Comparison of ENCODE assay signal across 25 cellular contexts in the genomic region with DNA sequence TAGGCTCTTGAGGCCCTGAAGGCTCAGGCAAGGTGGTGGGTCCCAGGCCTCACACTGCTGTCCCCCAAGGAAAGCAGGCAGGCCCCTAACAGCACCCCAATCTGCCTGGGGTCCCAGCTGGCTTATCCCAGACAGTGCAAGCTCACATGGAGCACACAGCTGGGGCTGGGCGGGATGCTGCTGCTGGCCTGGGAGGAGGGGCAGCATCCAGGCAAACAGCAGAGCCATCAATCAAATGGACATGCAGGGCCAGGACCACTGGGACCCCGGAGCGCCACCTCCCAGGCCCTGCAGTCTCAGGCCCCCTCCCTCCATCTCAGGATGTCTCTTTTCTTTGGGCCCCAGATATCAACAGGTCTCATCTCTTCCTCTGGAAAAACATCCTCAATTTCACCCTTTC.
"Had no signal": no experiment of that assay in that cellular context is flagged by ENCODE, and none has a peak within 500 bp of the region (broad histone marks: within the 10 kb centered on the region; RNA-seq: fewer than 3 reads in every experiment).

No MANE protein-coding gene starts in this region.

- H3K4me1 Mint-ChIP-seq: mesothelial cell of epicardium; naive B cell; neural crest cell; stimulated activated effector memory CD8-positive, alpha-beta T cell treated with anti-CD3 and anti-CD28 coated beads, Interleukin-12 subunit alpha, Interleukin-12 subunit beta, amount 100 ng/mL, for 72 hours had no signal

- ATAC-seq: left cardiac atrium; left lung; mucosa of descending colon; natural killer cell treated with Interleukin-12 subunit alpha and Interleukin-12 subunit beta and Interleukin-15 and Interleukin-18, amount 100 ng/mL, for 72 hours; stimulated activated effector memory CD8-positive, alpha-beta T cell treated with anti-CD3 and anti-CD28 coated beads, Interleukin-12 subunit alpha, Interleukin-12 subunit beta, amount 100 ng/mL, for 72 hours had no signal

- H3K4me2 ChIP-seq: smooth muscle cell had no signal

- H3K4me3 ChIP-seq: coronary artery, esophagus squamous epithelium, left lung, mucosa of descending colon, ovary, right lobe of liver, smooth muscle cell, stomach, thyroid gland had no signal

- H3K27me3 ChIP-seq: ovary, right lobe of liver, thyroid gland had no signal

- H3K4me1 ChIP-seq: esophagus squamous epithelium, left lung, right lobe of liver, stomach, thyroid gland had no signal

- H3K9me3 Mint-ChIP-seq: stimulated activated effector memory CD8-positive, alpha-beta T cell treated with anti-CD3 and anti-CD28 coated beads, Interleukin-12 subunit alpha, Interleukin-12 subunit beta, amount 100 ng/mL, for 72 hours had no signal

- H3K9me3 ChIP-seq: esophagus squamous epithelium, mucosa of descending colon, ovary, right lobe of liver, thyroid gland had no signal

- H3K27ac ChIP-seq: coronary artery, esophagus squamous epithelium, left lung, ovary, right lobe of liver, stomach, thyroid gland had no signal

- H3K36me3 ChIP-seq: esophagus squamous epithelium, left lung, ovary, right lobe of liver, stomach, thyroid gland had no signal

- DNase-seq: dermis blood vessel endothelial cell; effector memory CD4-positive, alpha-beta T cell; erythroblast; esophagus squamous epithelium; foreskin melanocyte; left cardiac atrium; left lung; mesenchymal stem cell; mucosa of descending colon; naive B cell; nucleus accumbens; ovary; right lobe of liver; stimulated activated CD4-positive, alpha-beta T cell treated with anti-CD3 and anti-CD28 coated beads, Interleukin-2, amount 100 ng/mL, for 24 hours; stimulated activated CD4-positive, alpha-beta T cell treated with anti-CD3 and anti-CD28 coated beads, Interleukin-4, amount 100 ng/mL, for 24 hours; stimulated activated naive CD4-positive, alpha-beta T cell treated with Interleukin-2 at 50 U/mL for 16 hours; stomach; thyroid gland; trophoblast cell had no signal

- H3K36me3 Mint-ChIP-seq: mesothelial cell of epicardium; natural killer cell treated with Interleukin-12 subunit alpha and Interleukin-12 subunit beta and Interleukin-15 and Interleukin-18, amount 100 ng/mL, for 72 hours; stimulated activated effector memory CD8-positive, alpha-beta T cell treated with anti-CD3 and anti-CD28 coated beads, Interleukin-12 subunit alpha, Interleukin-12 subunit beta, amount 100 ng/mL, for 72 hours had no signal

- H3K4me3 Mint-ChIP-seq: mesothelial cell of epicardium; naive B cell; natural killer cell treated with Interleukin-12 subunit alpha and Interleukin-12 subunit beta and Interleukin-15 and Interleukin-18, amount 100 ng/mL, for 72 hours; neural crest cell; stimulated activated effector memory CD8-positive, alpha-beta T cell treated with anti-CD3 and anti-CD28 coated beads, Interleukin-12 subunit alpha, Interleukin-12 subunit beta, amount 100 ng/mL, for 72 hours had no signal

- H3K27ac Mint-ChIP-seq: mesothelial cell of epicardium; naive B cell; natural killer cell treated with Interleukin-12 subunit alpha and Interleukin-12 subunit beta and Interleukin-15 and Interleukin-18, amount 100 ng/mL, for 72 hours; stimulated activated effector memory CD8-positive, alpha-beta T cell treated with anti-CD3 and anti-CD28 coated beads, Interleukin-12 subunit alpha, Interleukin-12 subunit beta, amount 100 ng/mL, for 72 hours had no signal
